9 cellular contexts compared by ENCODE assay signal in the genomic region with DNA sequence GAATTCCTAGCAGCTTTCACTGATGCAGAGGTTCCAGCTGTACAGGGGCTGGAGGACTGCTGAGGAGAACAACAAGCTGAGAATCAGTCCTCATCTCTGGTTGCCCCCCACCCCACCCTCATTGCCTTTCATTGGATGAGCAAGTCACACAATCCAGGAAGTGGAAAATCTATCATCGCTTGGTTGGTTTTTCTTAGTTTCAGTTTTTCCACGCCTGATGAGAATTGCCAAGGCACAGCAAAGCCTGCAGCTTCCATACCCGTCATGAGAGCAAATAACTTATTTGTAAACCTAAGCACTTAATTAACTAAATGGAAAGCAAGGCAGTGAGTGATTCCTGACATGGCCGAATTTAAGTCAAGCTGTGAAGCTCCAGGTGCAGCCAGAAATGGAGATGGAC. TPM values are rescaled to one million over a fixed set of nuclear protein-coding genes. Genes with fewer than 3 reads are reported as not detected.
DNase-seq lines count a peak whose midpoint lies in the region; ATAC-seq and TF ChIP-seq lines count a peak whose summit lies in the region.
"Had no signal": no experiment of that assay in that cellular context is flagged by ENCODE, and none has a peak within 500 bp of the region (broad histone marks: within the 10 kb centered on the region; RNA-seq: fewer than 3 reads in every experiment).

No MANE protein-coding gene starts in this region.

- in situ Hi-C loops in Caki2 (cut with HindIII; ENCODE audit: low pct_unique_long_range_greater_than_20kb, low sequenced_read_pairs) = no loop called here

- H2AFZ ChIP-seq in trophoblast cell (ENCODE audit: insufficient read depth, low read length, poor library complexity) = no peak overlapping the region

- H4K8ac ChIP-seq in trophoblast cell (ENCODE audit: low read depth, low read length) = no peak overlapping the region

- H3K79me1 ChIP-seq in trophoblast cell (ENCODE audit: low read length) = peaks cover 2% of the 10 kb centered on the region

- CTCF ChIA-PET in T-cell (lab: Charles Lee) = no interaction called here

- H3K27me3 ChIP-seq in dorsolateral prefrontal cortex (no peaks in the 10 kb centered on the region), skeletal muscle tissue (ENCODE audit: control insufficient read depth in 3 of 3, insufficient read depth in 3 of 3, low read length in 3 of 3) (no peaks in the 10 kb centered on the region), trophoblast cell (ENCODE audit: insufficient read depth, low read length) (no peaks in the 10 kb centered on the region)

- no peak overlapping the region for H3K4me2 ChIP-seq in trophoblast cell (ENCODE audit: low read length)

- no peak overlapping the region for H4K12ac ChIP-seq in trophoblast cell (ENCODE audit: low read depth, low read length)

- H2BK120ac ChIP-seq in trophoblast cell (ENCODE audit: insufficient read depth, low read length, poor library complexity) = no peak overlapping the region

- peak overlapping the region; percentile 87 to 91 for H3K27ac Mint-ChIP-seq in T-cell

- H4K91ac ChIP-seq in trophoblast cell (ENCODE audit: low read depth, low read length) = no peak overlapping the region

- H3K4ac ChIP-seq in trophoblast cell (ENCODE audit: low read depth, low read length) = no peak overlapping the region

- TF ChIP-seq CTCF in dorsolateral prefrontal cortex (IDR thresholded peaks at IDR 0.05 in 54 of 56, conservative IDR thresholded peaks at IDR 0.05 in 2 of 56; ENCODE audit: low read depth in 1 of 56, partially characterized antibody in 56 of 56) = no peak

- peaks cover 13 to 21% (median 19%) of the 10 kb centered on the region in 3 donors for H3K4me1 Mint-ChIP-seq in T-cell

- H3K79me2 ChIP-seq in trophoblast cell (ENCODE audit: control insufficient read depth, insufficient read depth, low read length, poor library complexity) = no peaks in the 10 kb centered on the region

- ATAC-seq in T-cell (replicated peaks in 1 of 4) (peak; percentile 75 to 88 (median 86)), HG03457 (IDR thresholded peaks at IDR 0.05; ENCODE audit: unreplicated experiment) (no peak)

- no peak overlapping the region for H3K18ac ChIP-seq in trophoblast cell (ENCODE audit: low read length)

- no peaks in the 10 kb centered on the region for H3K27me3 Mint-ChIP-seq in T-cell

- POLR2A ChIA-PET in T-cell (lab: Charles Lee) = interaction anchor here (0.5 to 0.8 kb wide), 4 partner anchors 112 to 1995 kb away, joined by 3 to 6 read pairs (median 5); no protein-coding TSS in a partner anchor

- no peaks in the 10 kb centered on the region for H3K9me3 Mint-ChIP-seq in T-cell

- no peak overlapping the region for H2BK5ac ChIP-seq in trophoblast cell (ENCODE audit: low read depth, low read length, poor library complexity)

- H3K9me3 ChIP-seq in skeletal muscle tissue (ENCODE audit: control insufficient read depth in 3 of 3, low read length in 3 of 3) (no peaks in the 10 kb centered on the region), trophoblast cell (ENCODE audit: insufficient read depth, low read depth, low read length) (no peaks in the 10 kb centered on the region)

- H3K36me3 ChIP-seq in skeletal muscle tissue (ENCODE audit: control insufficient read depth in 3 of 3, insufficient read depth in 3 of 3, low read length in 3 of 3) (no peaks in the 10 kb centered on the region), trophoblast cell (ENCODE audit: control insufficient read depth in 1 of 2, insufficient read depth in 2 of 2, low read length in 2 of 2) (no peaks in the 10 kb centered on the region)

- no peak overlapping the region for H3K23ac ChIP-seq in trophoblast cell (ENCODE audit: low read length)

- H3K4me1 ChIP-seq in skeletal muscle tissue (ENCODE audit: control insufficient read depth in 3 of 3, insufficient read depth in 3 of 3, low read length in 3 of 3) (no peaks in the 10 kb centered on the region), trophoblast cell (ENCODE audit: control insufficient read depth in 1 of 2, insufficient read depth in 2 of 2, low read length in 2 of 2) (no peaks in the 10 kb centered on the region)

- DNase-seq in Caki2 (ENCODE audit: low read depth) (peak; percentile 40), T-cell (peak in 32 of 34 experiments; percentile 5 to 56 (median 25)), dorsolateral prefrontal cortex (peak in 1 of 10 donors; percentile 34), NCI-H2081 treated with DMSO at 0.1 percent for 48 hours (lab: John Stamatoyannopoulos, UW) (no peak), trophoblast cell (no peak), caudate nucleus (lab: John Stamatoyannopoulos, UW) (no peak)

- H3K27ac ChIP-seq in dorsolateral prefrontal cortex (peak overlapping the region in 11 of 59 donors; percentile 4 to 70 (median 34)), skeletal muscle tissue (ENCODE audit: low read depth, low read length) (no peak overlapping the region), trophoblast cell (ENCODE audit: low read depth, low read length) (no peak overlapping the region), caudate nucleus (ENCODE audit: low read depth, low read length) (no peak overlapping the region)

- peak overlapping the region; percentile 78 to 82 (median 80) for H3K4me3 Mint-ChIP-seq in T-cell

- H3K36me3 Mint-ChIP-seq in T-cell = no peaks in the 10 kb centered on the region

- H3K9ac ChIP-seq in skeletal muscle tissue (ENCODE audit: low read depth in 1 of 3, low read length in 3 of 3) = no peak overlapping the region
- no peak overlapping the region for H3K9ac ChIP-seq in trophoblast cell (ENCODE audit: low read length)

- H2AK5ac ChIP-seq in trophoblast cell (ENCODE audit: low read length) = no peak overlapping the region

- H3K14ac ChIP-seq in trophoblast cell (ENCODE audit: low read length) = no peak overlapping the region

- intact Hi-C loops in dorsolateral prefrontal cortex (cut with DNase I) = no loop called here

- no CpG with 5 or more reads among the region's 4 CpGs for WGBS in trophoblast cell (ENCODE audit: extremely low coverage, insufficient coverage, insufficient read length)

- peak overlapping the region in 44 of 59 donors; percentile 0 to 58 (median 32) for H3K4me3 ChIP-seq in dorsolateral prefrontal cortex
- peak overlapping the region in 2 of 3 donors; percentile 42 to 65 for H3K4me3 ChIP-seq in skeletal muscle tissue (ENCODE audit: low read length in 3 of 3)
- H3K4me3 ChIP-seq in trophoblast cell (ENCODE audit: low read depth, low read length) = no peak overlapping the region

- H2BK12ac ChIP-seq in trophoblast cell (ENCODE audit: low read length) = no peak overlapping the region

RNA-seq across cellular contexts. Expression of a gene that starts 21.4 kb away (rescaled TPM):
- total RNA-seq in Caki2 (2014; rRNA removed; shearing (Covaris generic); ENCODE audit: low replicate concordance) = 0.23 and 4.0 TPM in 2 replicates
- total RNA-seq in T-cell = 1 to 10 TPM in 4 of 5 donors, under 1 TPM in 1; 0.89 to 2.1 (median 1.5) TPM
- total RNA-seq in dorsolateral prefrontal cortex = 1 to 10 TPM in 100 of 120 experiments, under 1 TPM in 20; 0.46 to 4.2 (median 1.7) TPM
- under 0.01 TPM for total RNA-seq in skeletal muscle tissue
- 0.05 and 0.07 TPM in 2 replicates for polyA plus RNA-seq in trophoblast cell (2013)
- total RNA-seq: temporal lobe had no signal

Comparison
In these comparisons a context has a peak if more than half of its experiments do, and no peak if none do; other contexts are left out.
1. DNase-seq: peak in Caki2 (single experiment) and T-cell (32 of 34); none in NCI-H2081 treated with DMSO at 0.1 percent for 48 hours (single experiment), trophoblast cell (0 of 2) and caudate nucleus (0 of 61).